8 cellular contexts compared by ENCODE assay signal in the genomic region with DNA sequence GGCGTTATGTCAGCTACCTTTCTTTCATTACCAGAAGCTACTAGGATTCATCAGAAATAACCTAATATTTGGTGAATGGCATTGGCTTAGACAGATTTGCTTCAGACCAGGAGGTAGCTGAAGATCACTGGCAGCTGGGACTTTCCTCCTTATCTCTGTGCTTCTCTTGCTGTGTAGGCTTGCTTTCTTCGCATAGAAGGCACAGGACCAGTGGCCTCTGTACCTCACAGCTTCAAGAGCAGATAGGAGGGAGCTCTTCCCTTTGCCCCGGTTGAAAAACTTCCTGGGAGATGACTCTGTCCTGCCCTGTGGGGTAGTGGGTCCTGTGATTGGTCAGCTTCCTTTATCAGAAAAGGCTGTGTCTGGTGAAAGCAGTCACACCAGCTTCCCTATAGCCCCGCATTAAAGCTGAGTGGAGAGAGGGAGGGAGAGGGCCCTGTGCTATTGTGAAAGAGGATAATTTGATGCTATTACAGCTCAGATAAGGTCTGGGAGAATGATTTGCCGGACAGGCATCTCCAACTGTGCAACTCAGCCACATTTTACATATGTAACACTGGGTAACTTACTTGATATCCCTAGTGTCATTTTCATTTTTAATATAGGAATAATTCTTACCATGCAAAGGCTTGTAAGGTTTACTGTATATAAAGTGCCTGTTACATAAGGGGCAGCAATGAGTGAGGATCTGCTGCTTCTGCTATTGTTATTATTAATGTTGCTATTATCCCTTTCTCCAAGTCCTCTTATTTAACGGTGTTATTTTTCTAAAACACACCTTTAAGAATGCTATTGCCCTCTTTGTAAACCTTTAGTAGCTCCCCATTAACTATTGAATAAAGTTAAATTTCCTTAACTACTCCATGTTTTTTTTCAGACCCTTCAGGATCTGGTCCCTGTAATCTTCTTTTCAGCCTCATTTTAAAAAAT. TPM values are rescaled to one million over a fixed set of nuclear protein-coding genes. Genes with fewer than 3 reads are reported as not detected.
A peak's percentile ranks its signal among the peaks of the same experiment; 100 is the strongest.
DNase-seq lines count a peak whose midpoint lies in the region; ATAC-seq and TF ChIP-seq lines count a peak whose summit lies in the region.

No MANE protein-coding gene starts in this region.

- H3K9ac ChIP-seq in HCT116 (ENCODE audit: low read length) (0 out of 2 replicates have a peak overlapping the region, but pooled peaks have one; percentile 10), smooth muscle cell (ENCODE audit: low read depth) (no peak overlapping the region)

- TF ChIP-seq CTCF in HCT116 (IDR thresholded peaks at IDR 0.05 in 2 of 3, conservative IDR thresholded peaks at IDR 0.05 in 1 of 3; ENCODE audit: borderline replicate concordance in 1 of 3, insufficient read depth in 1 of 3, low read depth in 2 of 3, low read length in 2 of 3) = no peak
- no peak for TF ChIP-seq CTCF in heart right ventricle (IDR thresholded peaks at IDR 0.05)
- TF ChIP-seq CTCF in smooth muscle cell (IDR thresholded peaks at IDR 0.05; ENCODE audit: borderline replicate concordance, insufficient read depth, poor library complexity, severe bottlenecking) = no peak

- H3K27ac Mint-ChIP-seq in T-helper 2 cell treated with Interferon-gamma antibody and Interleukin-4, amounts not matched to agents 5 μg/mL and 100 μg/mL, for 36 hours = no peak overlapping the region

- RAD21 ChIA-PET in HCT116 (lab: Charles Lee; ENCODE audit: low non-redundant PET in 1 of 2, low total read pairs in 2 of 2, uncharacterized antibody in 2 of 2, unreplicated experiment in 2 of 2) = no interaction called here

- no peaks in the 10 kb centered on the region for H3K9me3 Mint-ChIP-seq in T-helper 2 cell treated with Interferon-gamma antibody and Interleukin-4, amounts not matched to agents 5 μg/mL and 100 μg/mL, for 36 hours

- intact Hi-C loops in HCT116 (cut with micrococcal nuclease) (no loop called here), heart right ventricle (cut with DNase I) (no loop called here)

- CTCF ChIA-PET in HCT116 (lab: Charles Lee) = interaction anchor here (1.2 kb wide), 1 partner anchor 113 kb away, joined by 4 read pairs; no protein-coding TSS in a partner anchor

- H3K27me3 Mint-ChIP-seq in T-helper 2 cell treated with Interferon-gamma antibody and Interleukin-4, amounts not matched to agents 5 μg/mL and 100 μg/mL, for 36 hours (ENCODE audit: low read depth) = peaks cover 2% of the 10 kb centered on the region

- H3K4me3 Mint-ChIP-seq in T-helper 2 cell treated with Interferon-gamma antibody and Interleukin-4, amounts not matched to agents 5 μg/mL and 100 μg/mL, for 36 hours = no peak overlapping the region

- H3K36me3 ChIP-seq in HCT116 (ENCODE audit: control insufficient read depth in 1 of 2, insufficient read depth in 2 of 2, low read length in 2 of 2) (no peaks in the 10 kb centered on the region), heart right ventricle (peaks cover 0 to 8% (median 0%) of the 10 kb centered on the region in 9 donors), smooth muscle cell (ENCODE audit: low read depth) (no peaks in the 10 kb centered on the region)

- ATAC-seq in HCT116 = peak; percentile 72
- ATAC-seq in heart right ventricle = peak; percentile 48 to 86 (median 62)
- no peak for ATAC-seq in GM21723 (IDR thresholded peaks at IDR 0.05; ENCODE audit: unreplicated experiment)
- no peak for ATAC-seq in HG03432 (IDR thresholded peaks at IDR 0.05; ENCODE audit: unreplicated experiment)

- DNase-seq in HCT116 (ENCODE audit: low read depth, low spot score) (no peak), SK-MEL-5 (ENCODE audit: low read depth, low spot score) (peak; percentile 41), heart right ventricle (no peak), smooth muscle cell (lab: John Stamatoyannopoulos, UW; ENCODE audit: unreplicated experiment) (peak; percentile 10), caudate nucleus (lab: John Stamatoyannopoulos, UW) (no peak)
- no peak for DNase-seq in T-helper 2 cell treated with Interferon-gamma antibody and Interleukin-4, amounts not matched to agents 5 μg/mL and 100 μg/mL, for 36 hours (ENCODE audit: low spot score)

- H4K20me1 ChIP-seq in HCT116 (ENCODE audit: insufficient read depth) (no peaks in the 10 kb centered on the region), smooth muscle cell (ENCODE audit: low read depth) (peaks cover 41% of the 10 kb centered on the region)

- no peak for TF ChIP-seq RAD21 in HCT116 (IDR thresholded peaks at IDR 0.05; ENCODE audit: low read depth)

- BruUV-seq in HCT116 (replicated peaks; lab: Mats Ljungman, UMichigan) = no TSS peak

- H3K4me1 Mint-ChIP-seq in T-helper 2 cell treated with Interferon-gamma antibody and Interleukin-4, amounts not matched to agents 5 μg/mL and 100 μg/mL, for 36 hours (ENCODE audit: low read depth) = no peaks in the 10 kb centered on the region

- H3K4me3 ChIP-seq in HCT116 (replicated peaks in 1 of 2; ENCODE audit: low read depth in 1 of 2, low read length in 2 of 2) (peak overlapping the region in 1 of 2 experiments; percentile 2; a peak in 1 of 4 replicates), heart right ventricle (no peak overlapping the region), smooth muscle cell (no peak overlapping the region)

- H3K79me2 ChIP-seq in HCT116 (ENCODE audit: insufficient read depth, low read length) (peaks cover 38% of the 10 kb centered on the region), smooth muscle cell (ENCODE audit: low read depth) (peaks cover 47% of the 10 kb centered on the region)

- no peak overlapping the region for H2AFZ ChIP-seq in HCT116 (ENCODE audit: low read depth, low read length, poor library complexity, severe bottlenecking)
- H2AFZ ChIP-seq in smooth muscle cell (ENCODE audit: low read depth) = no peak overlapping the region

- no peak overlapping the region for H3K27ac ChIP-seq in HCT116 (ENCODE audit: low read depth, low read length)
- H3K27ac ChIP-seq in heart right ventricle = peak overlapping the region in 8 of 10 donors; percentile 18 to 75 (median 54)
- H3K27ac ChIP-seq in smooth muscle cell (ENCODE audit: low read depth) = peak overlapping the region; percentile 77
- H3K27ac ChIP-seq in caudate nucleus (ENCODE audit: low read depth, low read length) = no peak overlapping the region

- H3K36me3 Mint-ChIP-seq in T-helper 2 cell treated with Interferon-gamma antibody and Interleukin-4, amounts not matched to agents 5 μg/mL and 100 μg/mL, for 36 hours (ENCODE audit: low read depth) = no peaks in the 10 kb centered on the region

- TF ChIP-seq POLR2A in HCT116 (IDR thresholded peaks at IDR 0.05; ENCODE audit: borderline replicate concordance, extremely low read depth, insufficient read depth, insufficient read length) = no peak

- H3K27me3 ChIP-seq in HCT116 (ENCODE audit: insufficient read depth, low read length) = no peaks in the 10 kb centered on the region
- H3K27me3 ChIP-seq in heart right ventricle = no peaks in the 10 kb centered on the region
- H3K27me3 ChIP-seq in smooth muscle cell (ENCODE audit: low read depth) = no peaks in the 10 kb centered on the region

- H3K4me1 ChIP-seq in HCT116 (ENCODE audit: control insufficient read depth in 1 of 2, insufficient read depth in 2 of 2, low read length in 2 of 2) (peaks cover 35 to 69% of the 10 kb centered on the region in 2 experiments), heart right ventricle (peaks cover 6 to 76% (median 49%) of the 10 kb centered on the region in 9 donors), smooth muscle cell (ENCODE audit: low read depth) (peaks cover 8% of the 10 kb centered on the region)

- no peaks in the 10 kb centered on the region for H3K9me2 ChIP-seq in HCT116 (ENCODE audit: insufficient read depth)

- WGBS in heart right ventricle, 2 donors = 38 to 47% methylated on average over 6 of the region's 6 CpGs
- WGBS in smooth muscle cell (ENCODE audit: low lambda C conversion rate) = 27% methylated on average over 6 of the region's 6 CpGs

- peak overlapping the region; percentile 55 for H3K4me2 ChIP-seq in HCT116 (ENCODE audit: low read length)
- H3K4me2 ChIP-seq in smooth muscle cell = peak overlapping the region; percentile 47

- no peaks in the 10 kb centered on the region for H3K9me3 ChIP-seq in HCT116 (ENCODE audit: control insufficient read depth in 1 of 2, insufficient read depth in 1 of 2, low read depth in 1 of 2, low read length in 2 of 2)
- peaks cover 0 to 6% (median 0%) of the 10 kb centered on the region in 11 donors for H3K9me3 ChIP-seq in heart right ventricle
- no peaks in the 10 kb centered on the region for H3K9me3 ChIP-seq in smooth muscle cell (replicated peaks; ENCODE audit: low read depth)

- POLR2A ChIA-PET in HCT116 (lab: Charles Lee) = no interaction called here

- in situ Hi-C loops in SK-MEL-5 (cut with HindIII; ENCODE audit: low pct_unique_long_range_greater_than_20kb, low sequenced_read_pairs) = no loop called here

- peaks cover 16% of the 10 kb centered on the region for H3F3A ChIP-seq in smooth muscle cell (ENCODE audit: low read depth)

TF ChIP-seq in HCT116, 20 proteins besides CTCF, POLR2A, EP300 and RAD21 (continues in another document):
- TF ChIP-seq ZBTB33 (IDR thresholded peaks at IDR 0.05; ENCODE audit: extremely low read depth, insufficient replicate concordance, low read length) = no peak
- no peak for TF ChIP-seq TCF7L2 (IDR thresholded peaks at IDR 0.05; ENCODE audit: borderline replicate concordance, extremely low read depth, insufficient read depth, insufficient read length)
- no peak for TF ChIP-seq SRF (IDR thresholded peaks at IDR 0.05; ENCODE audit: low read depth)
- no peak for TF ChIP-seq ZNF274 (IDR thresholded peaks at IDR 0.05; ENCODE audit: low read depth, low read length)
- TF ChIP-seq YY1 (IDR thresholded peaks at IDR 0.05; ENCODE audit: extremely low read depth, insufficient replicate concordance, low read depth, low read length) = no peak

RNA-seq across cellular contexts. Expression of gene OSBPL9, which starts 31.6 kb away (rescaled TPM):
- total RNA-seq in HCT116 (2021; ENCODE audit: unreplicated experiment) = 52.6 TPM
- 31.7 and 37.0 TPM in 2 replicates for polyA plus RNA-seq in HCT116 (2012)
- 168 and 169 TPM in 2 replicates for total RNA-seq in SK-MEL-5 (2014; rRNA removed; shearing (Covaris generic))
- polyA plus RNA-seq in SK-MEL-5 (2015; cell fraction: cytosol; rRNA removed) = 78.1 and 96.7 TPM in 2 replicates
- polyA plus RNA-seq in SK-MEL-5 (2015; cell fraction: nucleus; rRNA removed) = 181 and 213 TPM in 2 replicates
- 10 to 100 TPM; 32.5 to 77.9 (median 55.6) TPM for total RNA-seq in heart right ventricle
- polyA plus RNA-seq in heart right ventricle = 10 to 100 TPM; 42.9 to 82.9 TPM
- 112 and 117 TPM in 2 replicates for total RNA-seq in smooth muscle cell
- polyA plus RNA-seq in smooth muscle cell = 64.4 and 66.7 TPM in 2 replicates

Comparison
In these comparisons a context has a peak if more than half of its experiments do, and no peak if none do; other contexts are left out.
1. ATAC-seq: peak in HCT116 (single experiment) and heart right ventricle (8 of 8); none in GM21723 (single experiment) and HG03432 (single experiment).
2. DNase-seq: peak in SK-MEL-5 (single experiment) and smooth muscle cell (single experiment); none in HCT116 (single experiment), heart right ventricle (0 of 2), caudate nucleus (0 of 61) and T-helper 2 cell treated with Interferon-gamma antibody and Interleukin-4, amounts not matched to agents 5 μg/mL and 100 μg/mL, for 36 hours (single experiment).
3. H3K27ac ChIP-seq: peak in heart right ventricle (8 of 10) and smooth muscle cell (single experiment); none in HCT116 (single experiment) and caudate nucleus (single experiment).